Comparison of ENCODE assay signal across 27 cellular contexts in the genomic region with DNA sequence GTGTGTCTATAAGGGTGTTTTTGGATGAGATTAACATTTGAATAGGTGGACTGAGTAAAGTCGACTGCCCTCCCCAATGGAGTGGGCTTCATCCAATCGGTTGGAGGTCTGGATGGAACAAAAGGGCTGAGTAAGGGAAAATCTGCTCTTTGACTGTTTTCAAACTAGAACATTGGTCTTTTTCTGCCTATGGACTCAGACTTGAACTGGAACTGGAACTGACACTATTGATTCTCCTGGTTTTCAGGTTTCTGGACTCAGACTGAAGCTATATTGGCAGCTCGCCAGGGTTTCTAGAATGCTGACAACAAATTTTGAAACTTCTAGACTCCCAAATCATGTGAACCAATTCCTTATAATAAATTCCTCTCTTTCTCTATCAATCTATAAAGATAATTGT.
"Had no signal": no experiment of that assay in that cellular context is flagged by ENCODE, and none has a peak within 500 bp of the region (broad histone marks: within the 10 kb centered on the region; RNA-seq: fewer than 3 reads in every experiment).

No MANE protein-coding gene starts in this region.

- H3K27ac ChIP-seq: brain microvascular endothelial cell, coronary artery, dorsolateral prefrontal cortex had no signal

- H3K27me3 ChIP-seq: brain microvascular endothelial cell, dorsolateral prefrontal cortex had no signal

- DNase-seq: activated CD4-positive, alpha-beta memory T cell treated with anti-CD3 and anti-CD28 coated beads for 36 hours; activated CD4-positive, alpha-beta T cell treated with anti-CD3 and anti-CD28 coated beads for 36 hours; activated CD4-positive, alpha-beta T cell treated with anti-CD3 and anti-CD28 coated beads, Interleukin-2, amount 10 ng/mL, durations not matched to agents 24 days and 14 days; activated CD4-positive, CD25-positive, alpha-beta regulatory T cell; activated CD4-positive, CD25-positive, alpha-beta regulatory T cell treated with anti-CD3 and anti-CD28 coated beads, Interleukin-2, amount 50 U/mL, for 72 hours; activated CD8-positive, alpha-beta memory T cell treated with anti-CD3 and anti-CD28 coated beads, Interleukin-2, amount 10 ng/mL, durations not matched to agents 7 days and 5 days; activated CD8-positive, alpha-beta memory T cell treated with anti-CD3 and anti-CD28 coated beads, Interleukin-2, amount 50 U/mL, for 4 hours; activated CD8-positive, alpha-beta T cell treated with anti-CD3 and anti-CD28 coated beads, Interleukin-2, amount 10 ng/mL, durations not matched to agents 7 days and 5 days; activated gamma-delta T cell; activated naive CD4-positive, alpha-beta T cell; activated naive CD4-positive, alpha-beta T cell treated with anti-CD3 and anti-CD28 coated beads, Interleukin-2, amount 10 ng/mL, durations not matched to agents 7 days and 5 days; activated naive CD8-positive, alpha-beta T cell treated with anti-CD3 and anti-CD28 coated beads, Interleukin-2, amount 10 ng/mL, durations not matched to agents 7 days and 5 days; activated T-cell treated with anti-CD3 and anti-CD28 coated beads for 4 hours; activated T-cell treated with anti-CD3 and anti-CD28 coated beads, Interleukin-2, amount 50 U/mL, for 24 hours; activated T-cell treated with anti-CD3 and anti-CD28 coated beads, Interleukin-2, amount 50 U/mL, for 72 hours; anterior cingulate cortex; brain microvascular endothelial cell; effector memory CD4-positive, alpha-beta T cell; endodermal cell; foreskin fibroblast; head of caudate nucleus; T-helper 1 cell; T-helper 2 cell had no signal

- H3K4me3 ChIP-seq: coronary artery, dorsolateral prefrontal cortex had no signal

- ATAC-seq: activated CD4-positive, alpha-beta T cell treated with anti-CD3 and anti-CD28 coated beads for 36 hours; activated CD8-positive, alpha-beta memory T cell treated with anti-CD3 and anti-CD28 coated beads, Interleukin-2, amount 10 ng/mL, durations not matched to agents 7 days and 5 days; activated CD8-positive, alpha-beta T cell treated with anti-CD3 and anti-CD28 coated beads, Interleukin-2, amount 10 ng/mL, durations not matched to agents 7 days and 5 days; activated naive CD4-positive, alpha-beta T cell treated with anti-CD3 and anti-CD28 coated beads, Interleukin-2, amount 50 U/mL, for 72 hours; activated T-cell treated with anti-CD3 and anti-CD28 coated beads, Interleukin-2, amount 50 U/mL, for 72 hours; esophagus mucosa had no signal

- H3K36me3 ChIP-seq: brain microvascular endothelial cell had no signal
